ENCODE assay signal across 18 cellular contexts in the genomic region with DNA sequence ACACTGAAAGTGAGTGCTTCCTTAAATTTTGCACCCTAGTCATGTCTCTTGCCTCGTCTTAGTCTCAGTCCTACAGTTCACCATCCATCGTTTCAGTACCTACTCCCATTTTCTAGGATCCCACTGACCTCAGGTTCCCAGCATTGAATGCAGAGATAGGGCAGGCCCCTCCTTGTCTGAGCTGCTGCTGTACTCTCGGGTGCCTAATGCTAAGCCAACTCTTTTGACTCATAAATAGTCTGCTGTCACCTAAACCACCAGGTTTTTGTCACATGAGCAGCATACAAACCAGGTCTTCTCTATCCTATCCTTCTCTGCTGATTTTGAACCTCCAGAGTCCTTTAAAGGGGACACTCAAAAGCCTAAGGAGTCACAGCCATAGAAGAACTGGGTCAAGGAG. TPM values are rescaled to one million over a fixed set of nuclear protein-coding genes. Genes with fewer than 3 reads are reported as not detected.
DNase-seq lines count a peak whose midpoint lies in the region; ATAC-seq and TF ChIP-seq lines count a peak whose summit lies in the region.
"Had no signal": no experiment of that assay in that cellular context is flagged by ENCODE, and none has a peak within 500 bp of the region (broad histone marks: within the 10 kb centered on the region; RNA-seq: fewer than 3 reads in every experiment).

No MANE protein-coding gene starts in this region.

- peaks cover 50% of the 10 kb centered on the region for H3K36me3 Mint-ChIP-seq in activated CD8-positive, alpha-beta memory T cell treated with anti-CD3 and anti-CD28 coated beads, Interleukin-2, amount 10 ng/mL, durations not matched to agents 7 days and 5 days
- peaks cover 38 to 56% of the 10 kb centered on the region in 2 donors for H3K36me3 Mint-ChIP-seq in activated naive CD4-positive, alpha-beta T cell treated with anti-CD3 and anti-CD28 coated beads, Interleukin-2, amount 50 U/mL, for 72 hours
- H3K36me3 Mint-ChIP-seq in neural progenitor cell: no peaks in the 10 kb centered on the region

- no peak overlapping the region for H2AFZ ChIP-seq in OCI-LY1 (ENCODE audit: low read length)
- no peak overlapping the region for H2AFZ ChIP-seq in neural progenitor cell (replicated peaks)

- TF ChIP-seq CTCF in OCI-LY1 (IDR thresholded peaks at IDR 0.05; ENCODE audit: low read length) (no peak), neural progenitor cell (IDR thresholded peaks at IDR 0.05) (no peak)

- in situ Hi-C loops in KBM-7 (cut with MboI; ENCODE audit: low pct_unique_long_range_greater_than_20kb, low sequenced_read_pairs): no loop called here

- H3K4me3 ChIP-seq in OCI-LY1 (ENCODE audit: low read depth, low read length, poor library complexity, severe bottlenecking): no peak overlapping the region
- H3K4me3 ChIP-seq in rectal smooth muscle tissue (ENCODE audit: low read length): peak overlapping the region; percentile 15
- H3K4me3 ChIP-seq in neural progenitor cell: no peak overlapping the region
- H3K4me3 ChIP-seq: breast epithelium, tibial artery had no signal

- H3K4me1 Mint-ChIP-seq in activated CD8-positive, alpha-beta memory T cell treated with anti-CD3 and anti-CD28 coated beads, Interleukin-2, amount 10 ng/mL, durations not matched to agents 7 days and 5 days: peaks cover 64% of the 10 kb centered on the region
- no peaks in the 10 kb centered on the region for H3K4me1 Mint-ChIP-seq in neural progenitor cell

- 0 out of 2 replicates have a peak, but pooled peaks cover 16% of the 10 kb centered on the region for H3K79me2 ChIP-seq in OCI-LY1 (ENCODE audit: insufficient read depth, low read length)
- H3K79me2 ChIP-seq in neural progenitor cell (ENCODE audit: low read depth): no peaks in the 10 kb centered on the region

- no peaks in the 10 kb centered on the region for H3K27me3 Mint-ChIP-seq in activated CD8-positive, alpha-beta memory T cell treated with anti-CD3 and anti-CD28 coated beads, Interleukin-2, amount 10 ng/mL, durations not matched to agents 7 days and 5 days
- H3K27me3 Mint-ChIP-seq in neural progenitor cell (ENCODE audit: insufficient read depth, low read depth): peaks cover 4% of the 10 kb centered on the region

- peaks cover 3% of the 10 kb centered on the region; the same call in 1 of the 2 replicates for H3K9me3 ChIP-seq in OCI-LY1 (ENCODE audit: low read length)
- no peaks in the 10 kb centered on the region for H3K9me3 ChIP-seq in neural progenitor cell (ENCODE audit: low read depth)
- H3K9me3 ChIP-seq: breast epithelium, tibial artery had no signal

- peaks cover 29% of the 10 kb centered on the region for H3K4me1 ChIP-seq in OCI-LY1 (ENCODE audit: insufficient read depth, low read length, severe bottlenecking)
- no peaks in the 10 kb centered on the region for H3K4me1 ChIP-seq in rectal smooth muscle tissue (ENCODE audit: control insufficient read depth, insufficient read depth, low read length)
- H3K4me1 ChIP-seq in neural progenitor cell: no peaks in the 10 kb centered on the region
- H3K4me1 ChIP-seq: breast epithelium, tibial artery had no signal

- peak overlapping the region; percentile 100 for H3K27ac Mint-ChIP-seq in activated CD8-positive, alpha-beta memory T cell treated with anti-CD3 and anti-CD28 coated beads, Interleukin-2, amount 10 ng/mL, durations not matched to agents 7 days and 5 days
- peak overlapping the region; percentile 95 to 97 for H3K27ac Mint-ChIP-seq in activated naive CD4-positive, alpha-beta T cell treated with anti-CD3 and anti-CD28 coated beads, Interleukin-2, amount 50 U/mL, for 72 hours
- H3K27ac Mint-ChIP-seq in neural progenitor cell: no peak overlapping the region
- H3K27ac Mint-ChIP-seq: progenitor cell of endocrine pancreas had no signal

- ATAC-seq in activated CD8-positive, alpha-beta memory T cell treated with anti-CD3 and anti-CD28 coated beads, Interleukin-2, amount 10 ng/mL, durations not matched to agents 7 days and 5 days: no peak
- ATAC-seq in activated naive CD4-positive, alpha-beta T cell treated with anti-CD3 and anti-CD28 coated beads, Interleukin-2, amount 50 U/mL, for 72 hours: peak; percentile 32
- ATAC-seq: left colon had no signal

- H3K9ac ChIP-seq in OCI-LY1 (ENCODE audit: low read length): no peak overlapping the region
- no peak overlapping the region for H3K9ac ChIP-seq in rectal smooth muscle tissue (ENCODE audit: low read length)
- H3K9ac ChIP-seq in neural progenitor cell: no peak overlapping the region

- H3K4me3 Mint-ChIP-seq in activated CD8-positive, alpha-beta memory T cell treated with anti-CD3 and anti-CD28 coated beads, Interleukin-2, amount 10 ng/mL, durations not matched to agents 7 days and 5 days: peak overlapping the region; percentile 99
- no peak overlapping the region for H3K4me3 Mint-ChIP-seq in neural progenitor cell

- H3K27me3 ChIP-seq in OCI-LY1 (ENCODE audit: insufficient read depth, low read length): no peaks in the 10 kb centered on the region
- no peaks in the 10 kb centered on the region for H3K27me3 ChIP-seq in rectal smooth muscle tissue (ENCODE audit: control insufficient read depth, insufficient read depth, low read length)
- H3K27me3 ChIP-seq in neural progenitor cell: peaks cover 10% of the 10 kb centered on the region
- H3K27me3 ChIP-seq: breast epithelium had no signal

- H3K4me2 ChIP-seq in OCI-LY1 (ENCODE audit: low read length) (peak overlapping the region; percentile 88), neural progenitor cell (no peak overlapping the region)

- H3K9me3 Mint-ChIP-seq in activated CD8-positive, alpha-beta memory T cell treated with anti-CD3 and anti-CD28 coated beads, Interleukin-2, amount 10 ng/mL, durations not matched to agents 7 days and 5 days (ENCODE audit: low read depth): no peaks in the 10 kb centered on the region
- no peaks in the 10 kb centered on the region for H3K9me3 Mint-ChIP-seq in activated naive CD4-positive, alpha-beta T cell treated with anti-CD3 and anti-CD28 coated beads, Interleukin-2, amount 50 U/mL, for 72 hours
- H3K9me3 Mint-ChIP-seq in neural progenitor cell: no peaks in the 10 kb centered on the region

- H3F3A ChIP-seq in OCI-LY1 (ENCODE audit: insufficient read depth, low read length) (no peaks in the 10 kb centered on the region), neural progenitor cell (ENCODE audit: low read depth) (no peaks in the 10 kb centered on the region)

- H3K27ac ChIP-seq in OCI-LY1 (ENCODE audit: low read depth, low read length, poor library complexity, severe bottlenecking) (peak overlapping the region; percentile 49), rectal smooth muscle tissue (ENCODE audit: low read depth, low read length) (no peak overlapping the region), neural progenitor cell (no peak overlapping the region)
- H3K27ac ChIP-seq: breast epithelium, tibial artery had no signal

- DNase-seq in activated CD8-positive, alpha-beta memory T cell treated with anti-CD3 and anti-CD28 coated beads, Interleukin-2, amount 10 ng/mL, durations not matched to agents 7 days and 5 days: no peak
- DNase-seq in activated CD8-positive, alpha-beta memory T cell treated with anti-CD3 and anti-CD28 coated beads, Interleukin-2, amount 50 U/mL, for 48 hours: no peak
- no peak for DNase-seq in activated naive CD4-positive, alpha-beta T cell treated with anti-CD3 and anti-CD28 coated beads, Interleukin-2, amount 50 U/mL, for 72 hours (ENCODE audit: low spot score in 2 of 2)
- DNase-seq in KBM-7 (no peak), neural progenitor cell (ENCODE audit: low spot score) (no peak), NCI-H1930 (lab: John Stamatoyannopoulos, UW) (no peak)
- DNase-seq: activated effector memory CD4-positive, alpha-beta T cell treated with anti-CD3 and anti-CD28 coated beads, Interleukin-2, amount 50 U/mL, for 16 hours; hypothalamus; Karpas-422; left colon; NCI-H187; NCI-H524; tibial artery had no signal

- no peaks in the 10 kb centered on the region for H3K9me2 ChIP-seq in OCI-LY1 (ENCODE audit: low read depth, low read length)

- H4K20me1 ChIP-seq in OCI-LY1 (ENCODE audit: insufficient read depth, low read length): no peaks in the 10 kb centered on the region
- no peaks in the 10 kb centered on the region for H4K20me1 ChIP-seq in neural progenitor cell (ENCODE audit: low read depth)

- CTCF ChIA-PET in activated CD8-positive, alpha-beta memory T cell treated with anti-CD3 and anti-CD28 coated beads, Interleukin-2, amount 10 ng/mL, durations not matched to agents 7 days and 5 days (lab: Charles Lee): interaction anchor here (0.7 to 8.2 kb wide), 8 partner anchors 21 to 158 kb away, joined by 3 to 154 read pairs (median 4); partner anchors contain the start of genes KLHDC9 and USF1

- H3K36me3 ChIP-seq in OCI-LY1 (ENCODE audit: insufficient read depth, low read length): peaks cover 12% of the 10 kb centered on the region; the same call in 1 of the 2 replicates
- H3K36me3 ChIP-seq in rectal smooth muscle tissue (ENCODE audit: control insufficient read depth, insufficient read depth, low read length): no peaks in the 10 kb centered on the region
- H3K36me3 ChIP-seq in neural progenitor cell: no peaks in the 10 kb centered on the region
- H3K36me3 ChIP-seq: breast epithelium, tibial artery had no signal

RNA-seq across cellular contexts. Expression of gene ARHGAP30, which starts 3.0 kb away (rescaled TPM):
- total RNA-seq in activated CD8-positive, alpha-beta memory T cell treated with anti-CD3 and anti-CD28 coated beads, Interleukin-2, amount 10 ng/mL, durations not matched to agents 7 days and 5 days: 100 to 1,000 TPM; 260 to 273 TPM
- total RNA-seq in activated naive CD4-positive, alpha-beta T cell treated with anti-CD3 and anti-CD28 coated beads, Interleukin-2, amount 50 U/mL, for 72 hours: 100 to 1,000 TPM; 116 to 180 TPM
- total RNA-seq in neural progenitor cell (ENCODE audit: low replicate concordance): 0.06 TPM in 1 of 2 replicates, not detected in the other
- total RNA-seq: progenitor cell of endocrine pancreas, RPMI7951 had no signal

RNA-seq across cellular contexts. Expression of gene USF1, which starts 20.9 kb away (rescaled TPM):
- total RNA-seq in activated CD8-positive, alpha-beta memory T cell treated with anti-CD3 and anti-CD28 coated beads, Interleukin-2, amount 10 ng/mL, durations not matched to agents 7 days and 5 days: 10 to 100 TPM; 75.4 to 90.1 TPM
- total RNA-seq in activated naive CD4-positive, alpha-beta T cell treated with anti-CD3 and anti-CD28 coated beads, Interleukin-2, amount 50 U/mL, for 72 hours: 10 to 100 TPM; 50.8 to 90.6 TPM
- total RNA-seq in neural progenitor cell (ENCODE audit: low replicate concordance): 74.4 and 103 TPM in 2 replicates

RNA-seq across cellular contexts. Expression of gene NECTIN4, which starts 22.7 kb away (rescaled TPM):
- total RNA-seq in activated CD8-positive, alpha-beta memory T cell treated with anti-CD3 and anti-CD28 coated beads, Interleukin-2, amount 10 ng/mL, durations not matched to agents 7 days and 5 days: under 1 TPM; 0.12 TPM
- under 1 TPM in 1 of 2 donors, not detected in 1; 0.16 TPM for total RNA-seq in activated naive CD4-positive, alpha-beta T cell treated with anti-CD3 and anti-CD28 coated beads, Interleukin-2, amount 50 U/mL, for 72 hours
- total RNA-seq in neural progenitor cell (ENCODE audit: low replicate concordance): 0.06 TPM in 1 of 2 replicates, not detected in the other
- total RNA-seq: RPMI7951 had no signal

RNA-seq across cellular contexts. Expression of gene TSTD1, which starts 27.9 kb away (rescaled TPM):
- total RNA-seq in activated CD8-positive, alpha-beta memory T cell treated with anti-CD3 and anti-CD28 coated beads, Interleukin-2, amount 10 ng/mL, durations not matched to agents 7 days and 5 days: 10 to 100 TPM; 62.8 TPM
- total RNA-seq in activated naive CD4-positive, alpha-beta T cell treated with anti-CD3 and anti-CD28 coated beads, Interleukin-2, amount 50 U/mL, for 72 hours: 10 to 100 TPM; 59.3 to 66.8 TPM
- 29.9 and 59.9 TPM in 2 replicates for total RNA-seq in neural progenitor cell (ENCODE audit: low replicate concordance)

RNA-seq across cellular contexts. Expression of gene KLHDC9, which starts 31.5 kb away (rescaled TPM):
- total RNA-seq in activated CD8-positive, alpha-beta memory T cell treated with anti-CD3 and anti-CD28 coated beads, Interleukin-2, amount 10 ng/mL, durations not matched to agents 7 days and 5 days: under 1 TPM; 0.52 to 0.85 TPM
- total RNA-seq in activated naive CD4-positive, alpha-beta T cell treated with anti-CD3 and anti-CD28 coated beads, Interleukin-2, amount 50 U/mL, for 72 hours: 1 to 10 TPM in 1 of 2 donors, not detected in 1; 2.2 TPM
- total RNA-seq in neural progenitor cell (ENCODE audit: low replicate concordance): 12.6 and 22.6 TPM in 2 replicates
- total RNA-seq: RPMI7951 had no signal

Comparison
In these comparisons a context has a peak if more than half of its experiments do, and no peak if none do; other contexts are left out.
1. RNA of gene ARHGAP30, which starts 3.0 kb away (total RNA-seq): 260 to 273 TPM in activated CD8-positive, alpha-beta memory T cell treated with anti-CD3 and anti-CD28 coated beads, Interleukin-2, amount 10 ng/mL, durations not matched to agents 7 days and 5 days and 116 to 180 TPM in activated naive CD4-positive, alpha-beta T cell treated with anti-CD3 and anti-CD28 coated beads, Interleukin-2, amount 50 U/mL, for 72 hours; 0.06 TPM in neural progenitor cell; every median in the first group is over 100 times any median in the second.